In the genomic region with DNA sequence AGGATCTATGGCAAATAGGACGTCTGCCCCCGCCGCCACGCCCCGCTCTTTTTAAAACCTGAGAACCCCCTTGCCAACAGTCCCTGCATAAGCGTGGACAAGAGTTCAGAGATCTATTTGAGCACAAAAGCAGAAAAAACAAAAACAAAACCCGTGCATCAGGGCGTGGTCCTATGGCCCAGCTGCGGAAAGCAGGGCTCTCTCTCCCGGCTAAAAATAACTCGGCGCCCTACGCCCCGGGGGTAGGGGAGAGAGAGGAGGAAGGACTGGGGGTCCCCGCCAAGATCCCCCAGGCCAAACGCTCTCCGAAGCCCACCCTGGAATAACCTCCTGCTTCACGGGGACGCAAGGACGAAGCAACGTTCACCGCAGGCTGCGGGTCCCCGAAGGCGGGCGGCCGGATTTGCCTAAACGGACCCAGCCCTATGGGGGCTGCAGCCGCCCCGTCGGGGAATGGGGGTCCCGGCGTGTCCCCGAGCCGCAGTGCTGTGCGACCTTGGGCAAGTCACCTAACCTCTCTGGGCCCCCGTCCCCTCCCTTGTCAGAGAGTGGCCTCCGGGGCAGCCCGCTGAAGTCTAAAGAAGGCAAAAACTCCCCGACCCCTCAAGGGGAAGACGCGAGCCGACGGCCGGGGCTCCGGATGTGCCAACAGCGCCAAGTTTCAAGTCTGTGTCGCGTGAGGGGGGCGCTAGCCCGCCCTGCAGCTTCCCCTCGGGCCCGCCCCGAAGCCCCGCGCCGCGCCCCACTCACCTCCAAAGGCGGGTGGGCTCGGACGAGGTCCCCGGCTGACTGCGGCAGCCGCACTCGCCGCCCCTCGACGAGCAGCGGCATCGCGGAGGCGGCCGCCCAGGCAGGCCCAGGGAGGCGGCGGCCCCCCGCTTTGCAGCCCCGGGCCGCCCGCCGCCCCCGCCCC, we compare ENCODE assay signal across 8 cellular contexts. TPM values are rescaled to one million over a fixed set of nuclear protein-coding genes. Genes with fewer than 3 reads are reported as not detected.
DNase-seq lines count a peak whose midpoint lies in the region; ATAC-seq and TF ChIP-seq lines count a peak whose summit lies in the region.

No MANE protein-coding gene starts in this region.

- H3K4me3 ChIP-seq in transverse colon, result peak overlapping the region; percentile 80 to 99 (median 88)

- in situ Hi-C loops in transverse colon (cut with MboI; ENCODE audit: low pct_ligation_motif_present in 1 of 4, low pct_unique_long_range_greater_than_20kb in 1 of 4, low sequenced_read_pairs in 3 of 4), result no loop called here

- no peaks in the 10 kb centered on the region for H3K4me1 ChIP-seq in ES-I3 (ENCODE audit: insufficient read depth, low read length)
- H3K4me1 ChIP-seq in transverse colon, result peaks cover 3 to 37% (median 23%) of the 10 kb centered on the region in 4 donors

- 3 to 6% methylated on average over 9 to 50 of the region's 81 CpGs for WGBS in transverse colon (ENCODE audit: low coverage in 1 of 2), 2 donors

- TF ChIP-seq CTCF in transverse colon (IDR thresholded peaks at IDR 0.05), result peak in 1 of 5 experiments; percentile 7

- DNase-seq in T-helper 2 cell, result peak in 3 of 5 experiments; percentile 45 to 82 (median 69)
- DNase-seq in effector CD8-positive, alpha-beta T cell (lab: John Stamatoyannopoulos, UW), result peak; percentile 79
- peak; percentile 50 for DNase-seq in myocyte (ENCODE audit: low read depth)
- DNase-seq in transverse colon, result peak; percentile 69
- no peak for DNase-seq in NCI-H774 (lab: John Stamatoyannopoulos, UW)

- TF ChIP-seq POLR2A in transverse colon (IDR thresholded peaks at IDR 0.05), result peak; percentile 9

- H3K9me3 ChIP-seq in ES-I3 (ENCODE audit: control insufficient read depth, insufficient read depth, low read length) (no peaks in the 10 kb centered on the region), transverse colon (no peaks in the 10 kb centered on the region)

- H3K27me3 ChIP-seq in transverse colon, result no peaks in the 10 kb centered on the region

- H3K27ac ChIP-seq in transverse colon, result peak overlapping the region; percentile 80 to 93 (median 90)

- no peak for TF ChIP-seq EP300 in transverse colon (IDR thresholded peaks at IDR 0.05; ENCODE audit: low read depth)

- ATAC-seq in GM19438 (IDR thresholded peaks at IDR 0.05; ENCODE audit: low read depth, unreplicated experiment), result peak; percentile 61
- ATAC-seq in HG03460 (IDR thresholded peaks at IDR 0.05; ENCODE audit: unreplicated experiment), result peak; percentile 54

- H3K9ac ChIP-seq in ES-I3 (ENCODE audit: low read depth, low read length), result peak overlapping the region; percentile 85

- intact Hi-C loops in transverse colon (cut with DNase I; ENCODE audit: low total_unique reads), result loop anchor here (2.0 kb wide), 1 partner anchor 25 kb away; no protein-coding TSS in a partner anchor

- peaks cover 7% of the 10 kb centered on the region; the same call in 1 of the 2 replicates for H3K36me3 ChIP-seq in ES-I3 (ENCODE audit: insufficient read depth, low read length)
- H3K36me3 ChIP-seq in transverse colon, result peaks cover 0 to 12% (median 2%) of the 10 kb centered on the region in 4 donors

RNA-seq across cellular contexts. Expression of a gene that starts 0.5 kb away (rescaled TPM):
- total RNA-seq in myocyte (56.3 and 62.0 TPM in 2 replicates), transverse colon (10 to 100 TPM; 44.4 to 76.7 (median 51.0) TPM)
- polyA plus RNA-seq in myocyte (2012), result 69.9 TPM

RNA-seq across cellular contexts. Expression of a gene that starts 38.7 kb away (rescaled TPM):
- total RNA-seq in myocyte (67.5 and 85.2 TPM in 2 replicates), transverse colon (10 to 100 TPM; 13.5 to 33.0 (median 24.0) TPM)
- 29.1 TPM for polyA plus RNA-seq in myocyte (2012)
